In genomic region chr3:126179825-126180476, GRCh38 we compare ENCODE assay signal across 10 cellular contexts. TPM values are rescaled to one million over a fixed set of nuclear protein-coding genes. Genes with fewer than 3 reads are reported as not detected.
DNase-seq lines count a peak whose midpoint lies in the region; ATAC-seq and TF ChIP-seq lines count a peak whose summit lies in the region.
"Had no signal": no experiment of that assay in that cellular context is flagged by ENCODE, and none has a peak within 500 bp of the region (broad histone marks: within the 10 kb centered on the region; RNA-seq: fewer than 3 reads in every experiment).

No MANE protein-coding gene starts in this region.

- no peak overlapping the region for H3K4me2 ChIP-seq in Karpas-422 (ENCODE audit: low read depth, low read length, poor library complexity, severe bottlenecking)

- no peak overlapping the region for H3K9ac ChIP-seq in Karpas-422 (ENCODE audit: low read length)

- H3K9me3 Mint-ChIP-seq in activated CD8-positive, alpha-beta T cell treated with anti-CD3 and anti-CD28 coated beads, Interleukin-2, amount 10 ng/mL, durations not matched to agents 7 days and 5 days (ENCODE audit: insufficient read depth): no peaks in the 10 kb centered on the region
- no peaks in the 10 kb centered on the region for H3K9me3 Mint-ChIP-seq in activated T-helper 2 cell treated with anti-CD3 and anti-CD28 coated beads, Interferon-gamma antibody, Interleukin-2, Interleukin-4, amounts not matched to agents 10 μg/mL and 5 μg/mL and 100 μg/mL, durations not matched to agents 14 hours and 24 hours and 36 hours

- ATAC-seq in activated CD8-positive, alpha-beta T cell treated with anti-CD3 and anti-CD28 coated beads, Interleukin-2, amount 10 ng/mL, durations not matched to agents 7 days and 5 days: no peak

- no peaks in the 10 kb centered on the region for H3K36me3 Mint-ChIP-seq in activated CD8-positive, alpha-beta T cell treated with anti-CD3 and anti-CD28 coated beads, Interleukin-2, amount 10 ng/mL, durations not matched to agents 7 days and 5 days (ENCODE audit: low read depth)
- no peaks in the 10 kb centered on the region for H3K36me3 Mint-ChIP-seq in activated T-helper 2 cell treated with anti-CD3 and anti-CD28 coated beads, Interferon-gamma antibody, Interleukin-2, Interleukin-4, amounts not matched to agents 10 μg/mL and 5 μg/mL and 100 μg/mL, durations not matched to agents 14 hours and 24 hours and 36 hours (ENCODE audit: low read depth)

- no peaks in the 10 kb centered on the region for H3K4me1 ChIP-seq in prostate gland (replicated peaks)
- H3K4me1 ChIP-seq in Karpas-422 (ENCODE audit: low read length): no peaks in the 10 kb centered on the region

- H4K20me1 ChIP-seq in Karpas-422 (ENCODE audit: insufficient read depth, low read depth, low read length): no peaks in the 10 kb centered on the region

- no peak overlapping the region for H3K27ac Mint-ChIP-seq in activated CD8-positive, alpha-beta T cell treated with anti-CD3 and anti-CD28 coated beads, Interleukin-2, amount 10 ng/mL, durations not matched to agents 7 days and 5 days
- H3K27ac Mint-ChIP-seq in activated T-helper 2 cell treated with anti-CD3 and anti-CD28 coated beads, Interferon-gamma antibody, Interleukin-2, Interleukin-4, amounts not matched to agents 10 μg/mL and 5 μg/mL and 100 μg/mL, durations not matched to agents 14 hours and 24 hours and 36 hours: no peak overlapping the region

- no peaks in the 10 kb centered on the region for H3K36me3 ChIP-seq in prostate gland
- no peaks in the 10 kb centered on the region for H3K36me3 ChIP-seq in Karpas-422 (ENCODE audit: insufficient read depth, low read length)

- TF ChIP-seq POLR2A in prostate gland (IDR thresholded peaks at IDR 0.05): peak; percentile 49

- DNase-seq in Daoy (ENCODE audit: low read depth) (peak; percentile 67), astrocyte of the hippocampus (ENCODE audit: low read depth, low spot score) (peak; percentile 76), prostate gland (ENCODE audit: low spot score) (peak; percentile 65), Karpas-422 (no peak), T-helper 1 cell (no peak)
- DNase-seq in activated CD8-positive, alpha-beta T cell treated with anti-CD3 and anti-CD28 coated beads, Interleukin-2, amount 10 ng/mL, durations not matched to agents 7 days and 5 days: no peak
- DNase-seq in activated T-helper 2 cell treated with anti-CD3 and anti-CD28 coated beads, Interferon-gamma antibody, Interleukin-2, Interleukin-4, amounts not matched to agents 10 μg/mL and 5 μg/mL and 100 μg/mL, durations not matched to agents 14 hours and 24 hours and 36 hours (ENCODE audit: low spot score): no peak
- DNase-seq: activated CD8-positive, alpha-beta memory T cell treated with anti-CD3 and anti-CD28 coated beads, Interleukin-2, amount 50 U/mL, for 4 hours; NCI-H2107 had no signal

- H2AFZ ChIP-seq in Karpas-422 (ENCODE audit: low read length): no peak overlapping the region

- H3K9me3 ChIP-seq in prostate gland: no peaks in the 10 kb centered on the region
- H3K9me3 ChIP-seq in Karpas-422 (ENCODE audit: low read length): no peaks in the 10 kb centered on the region

- no peaks in the 10 kb centered on the region for H3K4me1 Mint-ChIP-seq in activated CD8-positive, alpha-beta T cell treated with anti-CD3 and anti-CD28 coated beads, Interleukin-2, amount 10 ng/mL, durations not matched to agents 7 days and 5 days (ENCODE audit: low read depth)
- H3K4me1 Mint-ChIP-seq in activated T-helper 2 cell treated with anti-CD3 and anti-CD28 coated beads, Interferon-gamma antibody, Interleukin-2, Interleukin-4, amounts not matched to agents 10 μg/mL and 5 μg/mL and 100 μg/mL, durations not matched to agents 14 hours and 24 hours and 36 hours (ENCODE audit: low read depth): no peaks in the 10 kb centered on the region

- H3K4me3 ChIP-seq in iPS-11a (ENCODE audit: low read depth, low read length) (peak overlapping the region; percentile 29), prostate gland (peak overlapping the region; percentile 45 to 52), Karpas-422 (ENCODE audit: low read length) (no peak overlapping the region)

- H3K27ac ChIP-seq in prostate gland (peak overlapping the region; percentile 82 to 83), Karpas-422 (ENCODE audit: low read length) (no peak overlapping the region)

- peaks cover 46% of the 10 kb centered on the region for H3K27me3 Mint-ChIP-seq in activated CD8-positive, alpha-beta T cell treated with anti-CD3 and anti-CD28 coated beads, Interleukin-2, amount 10 ng/mL, durations not matched to agents 7 days and 5 days (ENCODE audit: low read depth)
- H3K27me3 Mint-ChIP-seq in activated T-helper 2 cell treated with anti-CD3 and anti-CD28 coated beads, Interferon-gamma antibody, Interleukin-2, Interleukin-4, amounts not matched to agents 10 μg/mL and 5 μg/mL and 100 μg/mL, durations not matched to agents 14 hours and 24 hours and 36 hours (ENCODE audit: low read depth): peaks cover 45% of the 10 kb centered on the region

- CTCF ChIA-PET in activated CD8-positive, alpha-beta T cell treated with anti-CD3 and anti-CD28 coated beads, Interleukin-2, amount 10 ng/mL, durations not matched to agents 7 days and 5 days (lab: Charles Lee): no interaction called here

- POLR2A ChIA-PET in activated CD8-positive, alpha-beta T cell treated with anti-CD3 and anti-CD28 coated beads, Interleukin-2, amount 10 ng/mL, durations not matched to agents 7 days and 5 days (lab: Charles Lee): interaction anchor here (0.6 kb wide), 1 partner anchor 217 kb away, joined by 3 read pairs; no protein-coding TSS in a partner anchor

- H3K79me2 ChIP-seq in Karpas-422 (ENCODE audit: low read length): no peaks in the 10 kb centered on the region

- 3% methylated on average over 47 of the region's 47 CpGs for WGBS in prostate gland

- intact Hi-C loops in prostate gland (cut with DNase I): no loop called here
- intact Hi-C loops in activated T-helper 2 cell treated with anti-CD3 and anti-CD28 coated beads, Interferon-gamma antibody, Interleukin-2, Interleukin-4, amounts not matched to agents 10 μg/mL and 5 μg/mL and 100 μg/mL, durations not matched to agents 14 hours and 24 hours and 36 hours (cut with micrococcal nuclease): no loop called here

- H3K27me3 ChIP-seq in prostate gland (replicated peaks; ENCODE audit: insufficient read depth): no peaks in the 10 kb centered on the region
- H3K27me3 ChIP-seq in Karpas-422 (ENCODE audit: low read length): no peaks in the 10 kb centered on the region

- no peaks in the 10 kb centered on the region for H3K9me2 ChIP-seq in Karpas-422 (replicated peaks; ENCODE audit: insufficient read depth, low read length)

- no peak overlapping the region for H3K4me3 Mint-ChIP-seq in activated CD8-positive, alpha-beta T cell treated with anti-CD3 and anti-CD28 coated beads, Interleukin-2, amount 10 ng/mL, durations not matched to agents 7 days and 5 days
- no peak overlapping the region for H3K4me3 Mint-ChIP-seq in activated T-helper 2 cell treated with anti-CD3 and anti-CD28 coated beads, Interferon-gamma antibody, Interleukin-2, Interleukin-4, amounts not matched to agents 10 μg/mL and 5 μg/mL and 100 μg/mL, durations not matched to agents 14 hours and 24 hours and 36 hours (ENCODE audit: low read depth)

- TF ChIP-seq CTCF in prostate gland (IDR thresholded peaks at IDR 0.05): no peak

RNA-seq across cellular contexts. Expression of gene ALDH1L1, which starts 0.4 kb away (rescaled TPM):
- 0.11 TPM in 1 of 2 replicates, not detected in the other for total RNA-seq in Daoy (2014; rRNA removed; shearing (Covaris generic))
- total RNA-seq in prostate gland: 10 to 100 TPM; 19.6 to 57.3 TPM
- total RNA-seq in Karpas-422 (2014; rRNA removed; shearing (Covaris generic); ENCODE audit: low replicate concordance): not detected in 2 replicates
- not detected for total RNA-seq in activated CD8-positive, alpha-beta T cell treated with anti-CD3 and anti-CD28 coated beads, Interleukin-2, amount 10 ng/mL, durations not matched to agents 7 days and 5 days
- total RNA-seq in activated T-helper 2 cell treated with anti-CD3 and anti-CD28 coated beads, Interferon-gamma antibody, Interleukin-2, Interleukin-4, amounts not matched to agents 10 μg/mL and 5 μg/mL and 100 μg/mL, durations not matched to agents 14 hours and 24 hours and 36 hours: not detected in 2 replicates

Comparison
In these comparisons a context has a peak if more than half of its experiments do, and no peak if none do; other contexts are left out.
1. DNase-seq: peak in Daoy (single experiment), astrocyte of the hippocampus (single experiment) and prostate gland (single experiment); none in Karpas-422 (single experiment), T-helper 1 cell (0 of 5), activated CD8-positive, alpha-beta T cell treated with anti-CD3 and anti-CD28 coated beads, Interleukin-2, amount 10 ng/mL, durations not matched to agents 7 days and 5 days (single experiment) and activated T-helper 2 cell treated with anti-CD3 and anti-CD28 coated beads, Interferon-gamma antibody, Interleukin-2, Interleukin-4, amounts not matched to agents 10 μg/mL and 5 μg/mL and 100 μg/mL, durations not matched to agents 14 hours and 24 hours and 36 hours (single experiment).
2. RNA of gene ALDH1L1, which starts 0.4 kb away (total RNA-seq): 19.6 to 57.3 TPM in prostate gland; 0.11 TPM in Daoy, not detected in Karpas-422, not detected in activated CD8-positive, alpha-beta T cell treated with anti-CD3 and anti-CD28 coated beads, Interleukin-2, amount 10 ng/mL, durations not matched to agents 7 days and 5 days and not detected in activated T-helper 2 cell treated with anti-CD3 and anti-CD28 coated beads, Interferon-gamma antibody, Interleukin-2, Interleukin-4, amounts not matched to agents 10 μg/mL and 5 μg/mL and 100 μg/mL, durations not matched to agents 14 hours and 24 hours and 36 hours; every median in the first group is over 10 times any median in the second.